In the genomic region with DNA sequence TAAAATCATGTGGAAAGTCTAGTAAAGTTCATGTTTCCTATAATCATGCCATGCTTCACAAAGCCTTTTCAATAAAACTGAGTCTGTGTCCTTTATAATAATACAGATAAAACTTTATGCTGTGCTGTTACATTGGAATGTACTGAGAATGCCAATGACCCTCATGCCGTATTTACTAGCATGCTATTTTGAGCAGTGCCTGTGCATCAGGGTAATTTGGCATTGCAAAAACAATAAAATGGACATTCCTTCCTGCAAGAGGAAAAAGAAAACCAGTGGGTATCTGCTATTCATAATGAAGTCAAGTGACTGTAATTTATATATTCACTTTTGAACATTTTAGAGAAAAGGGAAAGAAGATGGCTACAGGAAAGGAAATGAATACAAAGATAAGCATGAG, we compare ENCODE assay signal across 15 cellular contexts.
DNase-seq lines count a peak whose midpoint lies in the region; ATAC-seq and TF ChIP-seq lines count a peak whose summit lies in the region.
"Had no signal": no experiment of that assay in that cellular context is flagged by ENCODE, and none has a peak within 500 bp of the region (broad histone marks: within the 10 kb centered on the region; RNA-seq: fewer than 3 reads in every experiment).

No MANE protein-coding gene starts in this region.

- H3K27ac Mint-ChIP-seq in stimulated activated effector memory CD8-positive, alpha-beta T cell treated with anti-CD3 and anti-CD28 coated beads, Interleukin-12 subunit alpha, Interleukin-12 subunit beta, amount 100 ng/mL, for 72 hours, result no peak overlapping the region
- H3K27ac Mint-ChIP-seq: immature natural killer cell had no signal

- no peaks in the 10 kb centered on the region for H3K36me3 Mint-ChIP-seq in stimulated activated effector memory CD8-positive, alpha-beta T cell treated with anti-CD3 and anti-CD28 coated beads, Interleukin-12 subunit alpha, Interleukin-12 subunit beta, amount 100 ng/mL, for 72 hours
- H3K36me3 Mint-ChIP-seq: immature natural killer cell had no signal

- H3K4me1 Mint-ChIP-seq in stimulated activated effector memory CD8-positive, alpha-beta T cell treated with anti-CD3 and anti-CD28 coated beads, Interleukin-12 subunit alpha, Interleukin-12 subunit beta, amount 100 ng/mL, for 72 hours, result no peaks in the 10 kb centered on the region

- ATAC-seq in SK-N-SH treated with all-trans-retinoic acid at 6 μM for 48 hours (peak; percentile 80), GM18909 (IDR thresholded peaks at IDR 0.05; ENCODE audit: poor library complexity, unreplicated experiment) (no peak)
- no peak for ATAC-seq in stimulated activated effector memory CD8-positive, alpha-beta T cell treated with anti-CD3 and anti-CD28 coated beads, Interleukin-12 subunit alpha, Interleukin-12 subunit beta, amount 100 ng/mL, for 72 hours

- no peak overlapping the region for H3K4me3 Mint-ChIP-seq in stimulated activated effector memory CD8-positive, alpha-beta T cell treated with anti-CD3 and anti-CD28 coated beads, Interleukin-12 subunit alpha, Interleukin-12 subunit beta, amount 100 ng/mL, for 72 hours
- H3K4me3 Mint-ChIP-seq: immature natural killer cell had no signal

- DNase-seq in GM04504 (ENCODE audit: low read depth) (peak; percentile 57), fibroblast of peridontal ligament (ENCODE audit: extremely low read depth) (peak; percentile 86), stromal cell of bone marrow (ENCODE audit: low read depth) (peak; percentile 33), NCI-H2171 (lab: John Stamatoyannopoulos, UW) (no peak)
- DNase-seq in stimulated activated effector memory CD8-positive, alpha-beta T cell treated with anti-CD3 and anti-CD28 coated beads, Interleukin-12 subunit alpha, Interleukin-12 subunit beta, amount 100 ng/mL, for 72 hours (ENCODE audit: low spot score in 2 of 2), result no peak
- DNase-seq: activated CD8-positive, alpha-beta memory T cell treated with anti-CD3 and anti-CD28 coated beads for 24 hours; activated effector memory CD4-positive, alpha-beta T cell treated with Interleukin-2 at 50 U/mL for 16 hours; effector memory CD4-positive, alpha-beta T cell; immature natural killer cell; NCI-H1930; NCI-H524; stimulated activated naive CD4-positive, alpha-beta T cell treated with Interleukin-2 at 50 U/mL for 16 hours; SW 1271 had no signal

- H3K9me3 Mint-ChIP-seq in stimulated activated effector memory CD8-positive, alpha-beta T cell treated with anti-CD3 and anti-CD28 coated beads, Interleukin-12 subunit alpha, Interleukin-12 subunit beta, amount 100 ng/mL, for 72 hours, result no peaks in the 10 kb centered on the region

TF ChIP-seq in SK-N-SH treated with all-trans-retinoic acid at 6 μM for 48 hours, 23 proteins besides CTCF, POLR2A, EP300 and RAD21:
- TF ChIP-seq CSDC2 (CRISPR knock-in tag; IDR thresholded peaks at IDR 0.05), result no peak
- TF ChIP-seq ZNF70 (CRISPR knock-in tag; IDR thresholded peaks at IDR 0.05), result no peak
- peak; percentile 81 for TF ChIP-seq ISL1 (CRISPR knock-in tag; IDR thresholded peaks at IDR 0.05)
- TF ChIP-seq ZFP3 (CRISPR knock-in tag; IDR thresholded peaks at IDR 0.05), result no peak
- TF ChIP-seq, protein P1, sequence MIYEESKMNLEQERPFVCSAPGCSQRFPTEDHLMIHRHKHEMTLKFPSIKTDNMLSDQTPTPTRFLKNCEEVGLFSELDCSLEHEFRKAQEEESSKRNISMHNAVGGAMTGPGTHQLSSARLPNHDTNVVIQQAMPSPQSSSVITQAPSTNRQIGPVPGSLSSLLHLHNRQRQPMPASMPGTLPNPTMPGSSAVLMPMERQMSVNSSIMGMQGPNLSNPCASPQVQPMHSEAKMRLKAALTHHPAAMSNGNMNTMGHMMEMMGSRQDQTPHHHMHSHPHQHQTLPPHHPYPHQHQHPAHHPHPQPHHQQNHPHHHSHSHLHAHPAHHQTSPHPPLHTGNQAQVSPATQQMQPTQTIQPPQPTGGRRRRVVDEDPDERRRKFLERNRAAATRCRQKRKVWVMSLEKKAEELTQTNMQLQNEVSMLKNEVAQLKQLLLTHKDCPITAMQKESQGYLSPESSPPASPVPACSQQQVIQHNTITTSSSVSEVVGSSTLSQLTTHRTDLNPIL (CRISPR knock-in tag; IDR thresholded peaks at IDR 0.05; ENCODE audit: low read depth), result 0 out of 2 replicates have a peak, but pooled peaks have one; percentile 41
- TF ChIP-seq, protein P2, sequence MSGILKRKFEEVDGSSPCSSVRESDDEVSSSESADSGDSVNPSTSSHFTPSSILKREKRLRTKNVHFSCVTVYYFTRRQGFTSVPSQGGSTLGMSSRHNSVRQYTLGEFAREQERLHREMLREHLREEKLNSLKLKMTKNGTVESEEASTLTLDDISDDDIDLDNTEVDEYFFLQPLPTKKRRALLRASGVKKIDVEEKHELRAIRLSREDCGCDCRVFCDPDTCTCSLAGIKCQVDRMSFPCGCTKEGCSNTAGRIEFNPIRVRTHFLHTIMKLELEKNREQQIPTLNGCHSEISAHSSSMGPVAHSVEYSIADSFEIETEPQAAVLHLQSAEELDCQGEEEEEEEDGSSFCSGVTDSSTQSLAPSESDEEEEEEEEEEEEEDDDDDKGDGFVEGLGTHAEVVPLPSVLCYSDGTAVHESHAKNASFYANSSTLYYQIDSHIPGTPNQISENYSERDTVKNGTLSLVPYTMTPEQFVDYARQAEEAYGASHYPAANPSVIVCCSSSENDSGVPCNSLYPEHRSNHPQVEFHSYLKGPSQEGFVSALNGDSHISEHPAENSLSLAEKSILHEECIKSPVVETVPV (CRISPR knock-in tag; IDR thresholded peaks at IDR 0.05), result no peak
- TF ChIP-seq, protein P3, sequence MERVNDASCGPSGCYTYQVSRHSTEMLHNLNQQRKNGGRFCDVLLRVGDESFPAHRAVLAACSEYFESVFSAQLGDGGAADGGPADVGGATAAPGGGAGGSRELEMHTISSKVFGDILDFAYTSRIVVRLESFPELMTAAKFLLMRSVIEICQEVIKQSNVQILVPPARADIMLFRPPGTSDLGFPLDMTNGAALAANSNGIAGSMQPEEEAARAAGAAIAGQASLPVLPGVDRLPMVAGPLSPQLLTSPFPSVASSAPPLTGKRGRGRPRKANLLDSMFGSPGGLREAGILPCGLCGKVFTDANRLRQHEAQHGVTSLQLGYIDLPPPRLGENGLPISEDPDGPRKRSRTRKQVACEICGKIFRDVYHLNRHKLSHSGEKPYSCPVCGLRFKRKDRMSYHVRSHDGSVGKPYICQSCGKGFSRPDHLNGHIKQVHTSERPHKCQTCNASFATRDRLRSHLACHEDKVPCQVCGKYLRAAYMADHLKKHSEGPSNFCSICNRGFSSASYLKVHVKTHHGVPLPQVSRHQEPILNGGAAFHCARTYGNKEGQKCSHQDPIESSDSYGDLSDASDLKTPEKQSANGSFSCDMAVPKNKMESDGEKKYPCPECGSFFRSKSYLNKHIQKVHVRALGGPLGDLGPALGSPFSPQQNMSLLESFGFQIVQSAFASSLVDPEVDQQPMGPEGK (CRISPR knock-in tag; IDR thresholded peaks at IDR 0.05; ENCODE audit: borderline replicate concordance), result no peak
- TF ChIP-seq, protein P4, sequence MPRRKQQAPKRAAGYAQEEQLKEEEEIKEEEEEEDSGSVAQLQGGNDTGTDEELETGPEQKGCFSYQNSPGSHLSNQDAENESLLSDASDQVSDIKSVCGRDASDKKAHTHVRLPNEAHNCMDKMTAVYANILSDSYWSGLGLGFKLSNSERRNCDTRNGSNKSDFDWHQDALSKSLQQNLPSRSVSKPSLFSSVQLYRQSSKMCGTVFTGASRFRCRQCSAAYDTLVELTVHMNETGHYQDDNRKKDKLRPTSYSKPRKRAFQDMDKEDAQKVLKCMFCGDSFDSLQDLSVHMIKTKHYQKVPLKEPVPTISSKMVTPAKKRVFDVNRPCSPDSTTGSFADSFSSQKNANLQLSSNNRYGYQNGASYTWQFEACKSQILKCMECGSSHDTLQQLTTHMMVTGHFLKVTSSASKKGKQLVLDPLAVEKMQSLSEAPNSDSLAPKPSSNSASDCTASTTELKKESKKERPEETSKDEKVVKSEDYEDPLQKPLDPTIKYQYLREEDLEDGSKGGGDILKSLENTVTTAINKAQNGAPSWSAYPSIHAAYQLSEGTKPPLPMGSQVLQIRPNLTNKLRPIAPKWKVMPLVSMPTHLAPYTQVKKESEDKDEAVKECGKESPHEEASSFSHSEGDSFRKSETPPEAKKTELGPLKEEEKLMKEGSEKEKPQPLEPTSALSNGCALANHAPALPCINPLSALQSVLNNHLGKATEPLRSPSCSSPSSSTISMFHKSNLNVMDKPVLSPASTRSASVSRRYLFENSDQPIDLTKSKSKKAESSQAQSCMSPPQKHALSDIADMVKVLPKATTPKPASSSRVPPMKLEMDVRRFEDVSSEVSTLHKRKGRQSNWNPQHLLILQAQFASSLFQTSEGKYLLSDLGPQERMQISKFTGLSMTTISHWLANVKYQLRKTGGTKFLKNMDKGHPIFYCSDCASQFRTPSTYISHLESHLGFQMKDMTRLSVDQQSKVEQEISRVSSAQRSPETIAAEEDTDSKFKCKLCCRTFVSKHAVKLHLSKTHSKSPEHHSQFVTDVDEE (CRISPR knock-in tag; IDR thresholded peaks at IDR 0.05), result no peak
- TF ChIP-seq ARNTL (CRISPR knock-in tag; IDR thresholded peaks at IDR 0.05; ENCODE audit: borderline replicate concordance, low read depth), result no peak
- TF ChIP-seq PPARA (CRISPR knock-in tag; IDR thresholded peaks at IDR 0.05; ENCODE audit: borderline replicate concordance), result no peak
- TF ChIP-seq ZNF565 (CRISPR knock-in tag; conservative IDR thresholded peaks at IDR 0.05; ENCODE audit: low read depth), result no peak
- TF ChIP-seq SNAI2 (CRISPR knock-in tag; IDR thresholded peaks at IDR 0.05), result no peak
- TF ChIP-seq TOX (CRISPR knock-in tag; IDR thresholded peaks at IDR 0.05; ENCODE audit: borderline replicate concordance), result no peak
- no peak for TF ChIP-seq ZC3H10 (CRISPR knock-in tag; IDR thresholded peaks at IDR 0.05)
- TF ChIP-seq BACH2 (CRISPR knock-in tag; IDR thresholded peaks at IDR 0.05; ENCODE audit: borderline replicate concordance), result no peak
TF ChIP-seq in SK-N-SH treated with all-trans-retinoic acid at 6 μM for 48 hours: peak in this region for 2.

Comparison
In these comparisons a context has a peak if more than half of its experiments do, and no peak if none do; other contexts are left out.
1. DNase-seq: peak in GM04504 (single experiment), fibroblast of peridontal ligament (single experiment) and stromal cell of bone marrow (single experiment); none in stimulated activated effector memory CD8-positive, alpha-beta T cell treated with anti-CD3 and anti-CD28 coated beads, Interleukin-12 subunit alpha, Interleukin-12 subunit beta, amount 100 ng/mL, for 72 hours (0 of 2) and NCI-H2171 (single experiment).